Comparison of ENCODE assay signal across 32 cellular contexts in the genomic region with DNA sequence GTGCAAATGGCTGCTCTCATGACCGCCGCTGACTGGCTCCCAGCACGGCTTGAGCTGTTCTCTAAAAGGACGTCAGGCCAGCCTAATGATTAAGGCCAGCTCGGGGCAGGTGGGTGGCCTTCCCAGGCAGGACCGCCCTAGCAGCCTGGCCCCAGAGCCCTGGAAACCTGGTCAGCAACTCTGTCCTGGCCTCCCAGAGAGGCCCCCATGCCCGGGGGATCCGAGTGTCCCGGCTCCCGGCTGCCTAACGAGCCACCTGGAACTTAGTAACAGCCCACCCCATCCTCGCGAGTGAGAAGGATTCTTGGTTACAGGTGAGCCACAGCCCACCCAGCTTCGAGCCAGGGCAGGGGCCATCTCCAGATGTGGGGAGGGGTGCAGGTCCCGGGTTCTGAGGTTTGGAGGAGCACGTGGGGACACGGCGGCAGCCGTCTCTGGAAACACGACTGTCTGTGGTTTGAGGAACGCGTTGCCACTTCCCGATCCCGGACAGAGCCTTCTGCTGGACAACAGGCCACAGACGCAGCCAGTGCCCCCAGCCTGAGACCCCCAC.
"Had no signal": no experiment of that assay in that cellular context is flagged by ENCODE, and none has a peak within 500 bp of the region (broad histone marks: within the 10 kb centered on the region; RNA-seq: fewer than 3 reads in every experiment).

No MANE protein-coding gene starts in this region.

- H3K27ac ChIP-seq: adrenal gland, body of pancreas, brain microvascular endothelial cell, breast epithelium, VCaP had no signal

- H3K4me3 ChIP-seq: adrenal gland, body of pancreas, breast epithelium had no signal

- H3K36me3 ChIP-seq: adrenal gland, brain microvascular endothelial cell, breast epithelium had no signal

- DNase-seq: activated B cell treated with CpG ODN at 0.5 μM for 24 hours; activated CD4-positive, alpha-beta memory T cell treated with anti-CD3 and anti-CD28 coated beads for 36 hours; activated CD4-positive, alpha-beta T cell treated with anti-CD3 and anti-CD28 coated beads for 4 hours; activated CD4-positive, alpha-beta T cell treated with anti-CD3 and anti-CD28 coated beads, Interleukin-2, amount 10 ng/mL, durations not matched to agents 24 days and 14 days; activated CD4-positive, alpha-beta T cell treated with anti-CD3 and anti-CD28 coated beads, Interleukin-2, amount 50 U/mL, for 1 hour; activated CD4-positive, alpha-beta T cell treated with anti-CD3 and anti-CD28 coated beads, Interleukin-2, amount 50 U/mL, for 4 hours; activated CD4-positive, CD25-positive, alpha-beta regulatory T cell treated with anti-CD3 and anti-CD28 coated beads, Interleukin-2, amount 50 U/mL, for 72 hours; activated CD8-positive, alpha-beta memory T cell treated with anti-CD3 and anti-CD28 coated beads, Interleukin-2, amount 50 U/mL, for 4 hours; activated CD8-positive, alpha-beta T cell treated with anti-CD3 and anti-CD28 coated beads for 36 hours; activated effector memory CD4-positive, alpha-beta T cell treated with anti-CD3 and anti-CD28 coated beads, Interleukin-2, amount 50 U/mL, for 16 hours; activated gamma-delta T cell treated with Interleukin-2 at 50 U/mL for 16 hours; activated naive CD4-positive, alpha-beta T cell; activated naive CD4-positive, alpha-beta T cell treated with anti-CD3 and anti-CD28 coated beads for 36 hours; activated naive CD4-positive, alpha-beta T cell treated with anti-CD3 and anti-CD28 coated beads, Interleukin-2, amount 50 U/mL, for 16 hours; activated naive CD8-positive, alpha-beta T cell treated with anti-CD3 and anti-CD28 coated beads for 36 hours; activated T-cell treated with anti-CD3 and anti-CD28 coated beads for 4 hours; activated T-cell treated with anti-CD3 and anti-CD28 coated beads, Interleukin-2, amount 50 U/mL, for 1 hour; activated T-cell treated with anti-CD3 and anti-CD28 coated beads, Interleukin-2, amount 50 U/mL, for 4 hours; activated T-cell treated with anti-CD3 and anti-CD28 coated beads, Interleukin-2, amount 50 U/mL, for 72 hours; amniotic stem cell; aorta; body of pancreas; brain microvascular endothelial cell; caudate nucleus; T-helper 1 cell; T-helper 2 cell; T-helper 9 cell had no signal

- H3K4me1 ChIP-seq: adrenal gland had no signal

- ATAC-seq: activated CD8-positive, alpha-beta T cell treated with anti-CD3 and anti-CD28 coated beads for 36 hours; activated naive CD4-positive, alpha-beta T cell treated with anti-CD3 and anti-CD28 coated beads, Interleukin-2, amount 50 U/mL, for 72 hours; activated T-cell treated with anti-CD3 and anti-CD28 coated beads, Interleukin-2, amount 50 U/mL, for 4 hours; activated T-cell treated with anti-CD3 and anti-CD28 coated beads, Interleukin-2, amount 50 U/mL, for 72 hours; activated T-helper 17 cell treated with anti-CD3 and anti-CD28 coated beads, Interleukin-2, amount 50 U/mL, for 72 hours; body of pancreas had no signal

- H3K9me3 ChIP-seq: adrenal gland, body of pancreas, breast epithelium had no signal
